ENCODE assay signal across 26 cellular contexts in the genomic region with DNA sequence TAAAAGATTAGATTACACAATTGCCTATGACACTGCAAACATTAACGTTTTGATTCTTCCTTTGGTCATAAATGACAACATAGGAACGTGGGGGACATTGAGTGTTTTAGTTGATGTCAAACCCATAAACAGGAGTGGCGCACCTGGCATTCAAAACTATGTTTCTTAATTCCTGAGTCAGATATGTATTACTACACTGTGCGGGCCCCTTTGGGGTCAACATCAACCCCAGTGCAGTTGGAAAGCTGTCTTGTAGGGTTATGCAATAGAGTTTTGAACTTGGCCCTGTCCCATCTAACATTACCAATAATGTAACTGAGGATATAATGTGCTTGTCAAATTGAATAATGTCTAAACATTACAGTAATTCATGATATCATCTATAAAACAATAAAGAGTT.
DNase-seq lines count a peak whose midpoint lies in the region; ATAC-seq and TF ChIP-seq lines count a peak whose summit lies in the region.
"Had no signal": no experiment of that assay in that cellular context is flagged by ENCODE, and none has a peak within 500 bp of the region (broad histone marks: within the 10 kb centered on the region; RNA-seq: fewer than 3 reads in every experiment).

No MANE protein-coding gene starts in this region.

- no peaks in the 10 kb centered on the region for H3K36me3 Mint-ChIP-seq in endodermal cell (ENCODE audit: low read depth)
- H3K36me3 Mint-ChIP-seq in activated T-helper 17 cell treated with anti-CD3 and anti-CD28 coated beads, Interleukin-2, amount 50 U/mL, for 72 hours (ENCODE audit: low read depth): no peaks in the 10 kb centered on the region
- H3K36me3 Mint-ChIP-seq: CD14-positive monocyte; CD4-positive, alpha-beta memory T cell; CD4-positive, CD25-positive, alpha-beta regulatory T cell; CD8-positive, alpha-beta memory T cell had no signal

- no peak overlapping the region for H3K4me3 Mint-ChIP-seq in endodermal cell
- no peak overlapping the region for H3K4me3 Mint-ChIP-seq in activated T-helper 17 cell treated with anti-CD3 and anti-CD28 coated beads, Interleukin-2, amount 50 U/mL, for 72 hours
- H3K4me3 Mint-ChIP-seq: CD14-positive monocyte; CD4-positive, alpha-beta memory T cell; CD4-positive, CD25-positive, alpha-beta regulatory T cell; CD8-positive, alpha-beta memory T cell had no signal

- in situ Hi-C loops in gastrocnemius medialis (cut with MboI; ENCODE audit: low sequenced_read_pairs in 4 of 4): no loop called here

- no peaks in the 10 kb centered on the region for H3K27me3 Mint-ChIP-seq in endodermal cell (ENCODE audit: insufficient read depth)
- H3K27me3 Mint-ChIP-seq in activated T-helper 17 cell treated with anti-CD3 and anti-CD28 coated beads, Interleukin-2, amount 50 U/mL, for 72 hours: no peaks in the 10 kb centered on the region
- H3K27me3 Mint-ChIP-seq: CD4-positive, alpha-beta memory T cell; CD4-positive, CD25-positive, alpha-beta regulatory T cell; CD8-positive, alpha-beta memory T cell had no signal

- H3K4me1 ChIP-seq in right atrium auricular region (peaks cover 0 to 5% of the 10 kb centered on the region in 2 donors), right cardiac atrium (ENCODE audit: control insufficient read depth, insufficient read depth, low read length) (no peaks in the 10 kb centered on the region), gastroesophageal sphincter (peaks cover 0 to 5% (median 2%) of the 10 kb centered on the region in 3 donors), gastrocnemius medialis (peaks cover 0 to 2% of the 10 kb centered on the region in 2 donors), endodermal cell (ENCODE audit: control insufficient read depth, insufficient read depth, low read length) (no peaks in the 10 kb centered on the region)
- H3K4me1 ChIP-seq: BE2C, BLaER1 had no signal

- H3K36me3 ChIP-seq in right atrium auricular region (no peaks in the 10 kb centered on the region), gastroesophageal sphincter (no peaks in the 10 kb centered on the region), gastrocnemius medialis (no peaks in the 10 kb centered on the region), endodermal cell (ENCODE audit: control insufficient read depth, insufficient read depth, low read length) (no peaks in the 10 kb centered on the region)
- H3K36me3 ChIP-seq: BE2C, BLaER1 had no signal

- TF ChIP-seq EP300 in gastroesophageal sphincter (IDR thresholded peaks at IDR 0.05): no peak

- WGBS in right cardiac atrium: 78% methylated on average over 4 of the region's 4 CpGs
- 70 to 81% methylated on average over 2 to 4 of the region's 4 CpGs for WGBS in gastroesophageal sphincter (ENCODE audit: low coverage in 1 of 2), 2 donors
- 93 to 96% methylated on average over 3 to 4 of the region's 4 CpGs for WGBS in endodermal cell (ENCODE audit: insufficient coverage in 1 of 2, insufficient read length in 1 of 2), 2 experiments

- TF ChIP-seq POLR2A in gastroesophageal sphincter (IDR thresholded peaks at IDR 0.05) (no peak), gastrocnemius medialis (IDR thresholded peaks at IDR 0.05) (no peak)

- H3K27ac Mint-ChIP-seq in endodermal cell: no peak overlapping the region
- H3K27ac Mint-ChIP-seq in activated T-helper 17 cell treated with anti-CD3 and anti-CD28 coated beads, Interleukin-2, amount 50 U/mL, for 72 hours: no peak overlapping the region
- H3K27ac Mint-ChIP-seq: CD14-positive monocyte; CD4-positive, alpha-beta memory T cell; CD8-positive, alpha-beta memory T cell had no signal

- H3K9ac ChIP-seq in endodermal cell (ENCODE audit: extremely low read depth, low read length, poor library complexity, severe bottlenecking): no peak overlapping the region
- H3K9ac ChIP-seq: BLaER1 had no signal

- no peak for TF ChIP-seq CTCF in right atrium auricular region (IDR thresholded peaks at IDR 0.05)
- TF ChIP-seq CTCF in gastroesophageal sphincter (IDR thresholded peaks at IDR 0.05): no peak
- TF ChIP-seq CTCF in gastrocnemius medialis (IDR thresholded peaks at IDR 0.05 in 4 of 5, conservative IDR thresholded peaks at IDR 0.05 in 1 of 5): no peak
- TF ChIP-seq CTCF in endodermal cell (conservative IDR thresholded peaks at IDR 0.05): no peak

- H3K9me3 Mint-ChIP-seq in endodermal cell: no peaks in the 10 kb centered on the region
- no peaks in the 10 kb centered on the region for H3K9me3 Mint-ChIP-seq in activated T-helper 17 cell treated with anti-CD3 and anti-CD28 coated beads, Interleukin-2, amount 50 U/mL, for 72 hours
- H3K9me3 Mint-ChIP-seq: CD14-positive monocyte; CD4-positive, alpha-beta memory T cell; CD8-positive, alpha-beta memory T cell had no signal

- no peaks in the 10 kb centered on the region for H3K9me3 ChIP-seq in right atrium auricular region
- no peaks in the 10 kb centered on the region for H3K9me3 ChIP-seq in right cardiac atrium (ENCODE audit: control insufficient read depth, low read length)
- H3K9me3 ChIP-seq in gastroesophageal sphincter: no peaks in the 10 kb centered on the region
- no peaks in the 10 kb centered on the region for H3K9me3 ChIP-seq in gastrocnemius medialis
- H3K9me3 ChIP-seq in endodermal cell (ENCODE audit: control insufficient read depth, low read length): no peaks in the 10 kb centered on the region
- H3K9me3 ChIP-seq: BE2C, BLaER1 had no signal

- no peaks in the 10 kb centered on the region for H3K4me1 Mint-ChIP-seq in endodermal cell
- no peaks in the 10 kb centered on the region for H3K4me1 Mint-ChIP-seq in activated T-helper 17 cell treated with anti-CD3 and anti-CD28 coated beads, Interleukin-2, amount 50 U/mL, for 72 hours
- H3K4me1 Mint-ChIP-seq: CD14-positive monocyte; CD4-positive, alpha-beta memory T cell; CD4-positive, CD25-positive, alpha-beta regulatory T cell; CD8-positive, alpha-beta memory T cell had no signal

- H3K27ac ChIP-seq in right atrium auricular region (no peak overlapping the region), right cardiac atrium (ENCODE audit: low read length) (no peak overlapping the region), gastroesophageal sphincter (no peak overlapping the region), gastrocnemius medialis (no peak overlapping the region), endodermal cell (ENCODE audit: low read depth, low read length) (no peak overlapping the region)
- H3K27ac ChIP-seq: BLaER1 had no signal

- intact Hi-C loops in Right ventricle myocardium superior (cut with DNase I) (no loop called here), right cardiac atrium (cut with DNase I) (no loop called here), cardiac septum (cut with DNase I) (no loop called here), gastrocnemius medialis (cut with DNase I; ENCODE audit: low total_unique reads) (no loop called here)

- peak; percentile 39 for DNase-seq in Right ventricle myocardium superior
- DNase-seq in right atrium auricular region (ENCODE audit: low spot score): no peak
- DNase-seq in right cardiac atrium: peak in 2 of 3 donors; percentile 9 to 54
- no peak for DNase-seq in cardiac septum (ENCODE audit: low spot score)
- peak; percentile 24 to 34 for DNase-seq in gastrocnemius medialis
- no peak for DNase-seq in endodermal cell
- DNase-seq: 8988T; ACHN; BE2C; C1 segment of cervical spinal cord; CD4-positive, alpha-beta memory T cell; CD4-positive, CD25-positive, alpha-beta regulatory T cell; CD8-positive, alpha-beta memory T cell; COR-L47; DMS 273 treated with DMSO at 0.1 percent for 48 hours; DMS153; DMS53; DMS79; DND-41; EL; GDM1 had no signal

- ATAC-seq in Right ventricle myocardium superior (ENCODE audit: poor library complexity): peak; percentile 36
- peak in 1 of 2 donors; percentile 38 for ATAC-seq in right cardiac atrium
- ATAC-seq in gastroesophageal sphincter: peak; percentile 53
- ATAC-seq in gastrocnemius medialis: peak; percentile 33 to 54
- no peak for ATAC-seq in activated T-helper 17 cell treated with anti-CD3 and anti-CD28 coated beads, Interleukin-2, amount 50 U/mL, for 72 hours (replicated peaks)
- ATAC-seq: GM12878 had no signal

- H3K27me3 ChIP-seq in right atrium auricular region: no peaks in the 10 kb centered on the region
- H3K27me3 ChIP-seq in right cardiac atrium (ENCODE audit: control insufficient read depth, insufficient read depth): no peaks in the 10 kb centered on the region
- no peaks in the 10 kb centered on the region for H3K27me3 ChIP-seq in gastroesophageal sphincter
- H3K27me3 ChIP-seq in gastrocnemius medialis: no peaks in the 10 kb centered on the region
- no peaks in the 10 kb centered on the region for H3K27me3 ChIP-seq in endodermal cell (ENCODE audit: control insufficient read depth, insufficient read depth, low read length, poor library complexity, severe bottlenecking)
- H3K27me3 ChIP-seq: BE2C, BLaER1 had no signal

- H3K4me3 ChIP-seq in right atrium auricular region (no peak overlapping the region), right cardiac atrium (ENCODE audit: low read length) (no peak overlapping the region), gastroesophageal sphincter (no peak overlapping the region), gastrocnemius medialis (no peak overlapping the region), endodermal cell (ENCODE audit: low read length) (no peak overlapping the region)
- H3K4me3 ChIP-seq: BLaER1, GM12878 had no signal

Comparison
In these comparisons a context has a peak if more than half of its experiments do, and no peak if none do; other contexts are left out.
1. DNase-seq: peak in Right ventricle myocardium superior (single experiment), right cardiac atrium (2 of 3) and gastrocnemius medialis (2 of 2); none in right atrium auricular region (single experiment), cardiac septum (single experiment) and endodermal cell (single experiment).